Comparison of ENCODE assay signal across 27 cellular contexts in the genomic region with DNA sequence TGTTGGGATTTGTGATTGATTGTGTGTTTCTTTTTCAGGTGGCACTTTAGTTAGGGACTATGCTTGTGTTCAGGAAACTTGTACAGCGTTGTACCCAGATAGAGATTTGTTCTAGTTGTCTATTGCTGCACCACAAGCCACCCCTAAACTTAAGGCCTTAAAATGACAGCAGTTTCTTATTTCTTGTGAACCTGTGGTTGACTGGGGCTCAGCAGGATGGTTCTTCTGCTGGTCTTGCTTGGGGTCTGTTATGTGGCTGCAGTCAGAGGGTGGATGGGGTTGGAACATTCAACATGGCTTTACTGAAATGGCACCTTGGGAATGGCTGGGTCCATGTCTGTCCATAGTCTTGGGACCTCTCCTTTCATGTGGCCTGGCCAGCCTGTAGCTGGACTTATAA. TPM values are rescaled to one million over a fixed set of nuclear protein-coding genes. Genes with fewer than 3 reads are reported as not detected.
DNase-seq lines count a peak whose midpoint lies in the region; ATAC-seq, FAIRE-seq and TF ChIP-seq lines count a peak whose summit lies in the region.
"Had no signal": no experiment of that assay in that cellular context is flagged by ENCODE, and none has a peak within 500 bp of the region (broad histone marks: within the 10 kb centered on the region; RNA-seq: fewer than 3 reads in every experiment).

No MANE protein-coding gene starts in this region.

- H3K9me3 Mint-ChIP-seq in stimulated activated naive B cell treated with anti-CD40 and anti-IgM and Interleukin-4, amounts not matched to agents 10 μg/mL and 1 μg/mL and 100 μg/mL, for 72 hours, result peaks cover 0 to 2% of the 10 kb centered on the region in 2 donors

- H3K27ac ChIP-seq in A549, result no peak overlapping the region; a peak in 1 of 6 replicates
- H3K27ac ChIP-seq in HEK293 (ENCODE audit: extremely low read depth, low read depth, low read length), result no peak overlapping the region
- peak overlapping the region; percentile 94 for H3K27ac ChIP-seq in hepatocyte
- H3K27ac ChIP-seq: 22Rv1, HL-60, SJCRH30 had no signal

- H3K4me1 ChIP-seq in A549, result peaks cover 49% of the 10 kb centered on the region
- H3K4me1 ChIP-seq in HEK293 (ENCODE audit: control insufficient read depth, insufficient read depth, low read length), result peaks cover 15% of the 10 kb centered on the region
- peaks cover 65% of the 10 kb centered on the region for H3K4me1 ChIP-seq in hepatocyte (ENCODE audit: insufficient read depth)

- TF ChIP-seq EP300 in A549 (IDR thresholded peaks at IDR 0.05), result no peak

- H3K79me2 ChIP-seq in hepatocyte, result peaks cover 68% of the 10 kb centered on the region

- TF ChIP-seq POLR2A in A549 (IDR thresholded peaks at IDR 0.05; ENCODE audit: low read length), result no peak

- FAIRE-seq in A549 (lab: Jason Lieb, UNC), result peak; percentile 67
- FAIRE-seq: G401.6, RCC 7860 had no signal

- no peak overlapping the region for H3K4me3 Mint-ChIP-seq in stimulated activated naive B cell treated with anti-CD40 and anti-IgM and Interleukin-4, amounts not matched to agents 10 μg/mL and 1 μg/mL and 100 μg/mL, for 72 hours
- H3K4me3 Mint-ChIP-seq: CD4-positive, CD25-positive, alpha-beta regulatory T cell; HFFc6 had no signal

- H3K4me3 ChIP-seq in A549 (no peak overlapping the region), HEK293 (ENCODE audit: low read depth, low read length) (no peak overlapping the region), hepatocyte (no peak overlapping the region)
- H3K4me3 ChIP-seq: SJCRH30 had no signal

- peaks cover 46% of the 10 kb centered on the region for H3K9me3 ChIP-seq in A549
- H3K9me3 ChIP-seq in HEK293 (ENCODE audit: control insufficient read depth, insufficient read depth, low read depth, low read length), result peaks cover 17% of the 10 kb centered on the region
- peaks cover 4% of the 10 kb centered on the region for H3K9me3 ChIP-seq in hepatocyte (ENCODE audit: low read depth)

- no peaks in the 10 kb centered on the region for H4K20me1 ChIP-seq in hepatocyte (ENCODE audit: insufficient read depth, poor library complexity, severe bottlenecking)

- no peak for TF ChIP-seq RAD21 in A549 (conservative IDR thresholded peaks at IDR 0.05 in 1 of 2, IDR thresholded peaks at IDR 0.05 in 1 of 2)

- peak overlapping the region; percentile 14 for H3K27ac Mint-ChIP-seq in stimulated activated naive B cell treated with anti-CD40 and anti-IgM and Interleukin-4, amounts not matched to agents 10 μg/mL and 1 μg/mL and 100 μg/mL, for 72 hours
- H3K27ac Mint-ChIP-seq: CD4-positive, CD25-positive, alpha-beta regulatory T cell; HFFc6 had no signal

- TF ChIP-seq CTCF in A549 (IDR thresholded peaks at IDR 0.05), result no peak
- TF ChIP-seq CTCF in HEK293 (tag by site-specific recombination; IDR thresholded peaks at IDR 0.05), result no peak
- TF ChIP-seq CTCF in hepatocyte (IDR thresholded peaks at IDR 0.05; ENCODE audit: poor library complexity), result no peak

- DNase-seq in A549 (ENCODE audit: low read depth in 1 of 2, low spot score in 1 of 2) (no peak), hepatocyte (ENCODE audit: low spot score) (no peak), HK-2 (ENCODE audit: unreplicated experiment) (no peak), GDM1 (lab: John Stamatoyannopoulos, UW) (no peak), AG08395 (ENCODE audit: low spot score) (no peak)
- DNase-seq in stimulated activated naive B cell treated with anti-CD40 and anti-IgM and Interleukin-4, amounts not matched to agents 10 μg/mL and 1 μg/mL and 100 μg/mL, for 72 hours, result no peak
- DNase-seq in effector CD4-positive, alpha-beta T cell, result no peak
- DNase-seq: CD4-positive, CD25-positive, alpha-beta regulatory T cell; H7; HFFc6; KG1; NCI-H1092; NCI-H1436; NCI-H1930; NCI-H2227 treated with DMSO at 0.1 percent for 48 hours; NCI-H748 treated with DMSO at 0.1 percent for 48 hours; NK-92 treated with Interleukin-12 subunit alpha and Interleukin-12 subunit beta, amount 100 ng/mL, for 24 hours; SJCRH30; T-helper 1 cell had no signal

- H3K4me2 ChIP-seq in A549, result no peak overlapping the region
- H3K4me2 ChIP-seq in hepatocyte, result no peak overlapping the region

- H3K27me3 Mint-ChIP-seq in stimulated activated naive B cell treated with anti-CD40 and anti-IgM and Interleukin-4, amounts not matched to agents 10 μg/mL and 1 μg/mL and 100 μg/mL, for 72 hours, result no peaks in the 10 kb centered on the region
- H3K27me3 Mint-ChIP-seq: CD4-positive, CD25-positive, alpha-beta regulatory T cell had no signal

- CTCF ChIA-PET in A549 (lab: Yijun Ruan, JAX), result no interaction called here
- CTCF ChIA-PET in HEK293 (lab: Yijun Ruan, JAX), result no interaction called here

- peaks cover 5 to 25% of the 10 kb centered on the region in 2 experiments for H3K36me3 ChIP-seq in HEK293 (ENCODE audit: control insufficient read depth in 2 of 2, insufficient read depth in 1 of 2, low read length in 2 of 2)
- H3K36me3 ChIP-seq in hepatocyte (replicated peaks; ENCODE audit: insufficient read depth, low read depth), result no peaks in the 10 kb centered on the region

- POLR2A ChIA-PET in A549 (lab: Yijun Ruan, JAX), result no interaction called here
- POLR2A ChIA-PET in HEK293 (lab: Yijun Ruan, JAX), result no interaction called here

- no peak for ATAC-seq in A549
- no peak for ATAC-seq in stimulated activated naive B cell treated with anti-CD40 and anti-IgM and Interleukin-4, amounts not matched to agents 10 μg/mL and 1 μg/mL and 100 μg/mL, for 72 hours (replicated peaks)

- H3K4me1 Mint-ChIP-seq in stimulated activated naive B cell treated with anti-CD40 and anti-IgM and Interleukin-4, amounts not matched to agents 10 μg/mL and 1 μg/mL and 100 μg/mL, for 72 hours, result peaks cover 42 to 67% of the 10 kb centered on the region in 2 donors

- no peaks in the 10 kb centered on the region for H3K9me2 ChIP-seq in hepatocyte (replicated peaks; ENCODE audit: insufficient read depth)

- no peaks in the 10 kb centered on the region for H3K27me3 ChIP-seq in hepatocyte
- H3K27me3 ChIP-seq: SJCRH30 had no signal

- no peak overlapping the region for H2AFZ ChIP-seq in hepatocyte

- WGBS in A549 (ENCODE audit: missing lambda C conversion rate), result 2% methylated on average over 1 of the region's 1 CpG
- WGBS in hepatocyte (ENCODE audit: low lambda C conversion rate, missing lambda C conversion rate), result 93% methylated on average over 1 of the region's 1 CpG

- peaks cover 36 to 60% of the 10 kb centered on the region in 2 donors for H3K36me3 Mint-ChIP-seq in stimulated activated naive B cell treated with anti-CD40 and anti-IgM and Interleukin-4, amounts not matched to agents 10 μg/mL and 1 μg/mL and 100 μg/mL, for 72 hours

TF ChIP-seq in A549, 52 proteins besides CTCF, POLR2A, EP300 and RAD21 (continues in another document):
- no peak for TF ChIP-seq HDAC2 (IDR thresholded peaks at IDR 0.05)
- TF ChIP-seq KDM5A (IDR thresholded peaks at IDR 0.05), result no peak
- no peak for TF ChIP-seq MYC (IDR thresholded peaks at IDR 0.05; ENCODE audit: borderline replicate concordance, low read length)
- no peak for TF ChIP-seq PHF8 (IDR thresholded peaks at IDR 0.05; ENCODE audit: borderline replicate concordance, low read depth)
- TF ChIP-seq EHF (CRISPR knock-in tag; IDR thresholded peaks at IDR 0.05), result no peak

TF ChIP-seq in HEK293, 187 proteins besides CTCF, POLR2A, EP300 and RAD21 (continues in another document):
- TF ChIP-seq ZSCAN16 (tag by site-specific recombination; IDR thresholded peaks at IDR 0.05), result no peak
- no peak for TF ChIP-seq ZNF555 (tag by site-specific recombination; conservative IDR thresholded peaks at IDR 0.05)
- TF ChIP-seq TCF7L2 (IDR thresholded peaks at IDR 0.05; ENCODE audit: borderline replicate concordance, low read depth, low read length), result no peak
- TF ChIP-seq ZNF112 (tag by site-specific recombination; IDR thresholded peaks at IDR 0.05), result 0 out of 2 replicates have a peak, but pooled peaks have one; percentile 7
- no peak for TF ChIP-seq ZNF560 (tag by site-specific recombination; IDR thresholded peaks at IDR 0.05; ENCODE audit: borderline replicate concordance)
- TF ChIP-seq, protein P1, sequence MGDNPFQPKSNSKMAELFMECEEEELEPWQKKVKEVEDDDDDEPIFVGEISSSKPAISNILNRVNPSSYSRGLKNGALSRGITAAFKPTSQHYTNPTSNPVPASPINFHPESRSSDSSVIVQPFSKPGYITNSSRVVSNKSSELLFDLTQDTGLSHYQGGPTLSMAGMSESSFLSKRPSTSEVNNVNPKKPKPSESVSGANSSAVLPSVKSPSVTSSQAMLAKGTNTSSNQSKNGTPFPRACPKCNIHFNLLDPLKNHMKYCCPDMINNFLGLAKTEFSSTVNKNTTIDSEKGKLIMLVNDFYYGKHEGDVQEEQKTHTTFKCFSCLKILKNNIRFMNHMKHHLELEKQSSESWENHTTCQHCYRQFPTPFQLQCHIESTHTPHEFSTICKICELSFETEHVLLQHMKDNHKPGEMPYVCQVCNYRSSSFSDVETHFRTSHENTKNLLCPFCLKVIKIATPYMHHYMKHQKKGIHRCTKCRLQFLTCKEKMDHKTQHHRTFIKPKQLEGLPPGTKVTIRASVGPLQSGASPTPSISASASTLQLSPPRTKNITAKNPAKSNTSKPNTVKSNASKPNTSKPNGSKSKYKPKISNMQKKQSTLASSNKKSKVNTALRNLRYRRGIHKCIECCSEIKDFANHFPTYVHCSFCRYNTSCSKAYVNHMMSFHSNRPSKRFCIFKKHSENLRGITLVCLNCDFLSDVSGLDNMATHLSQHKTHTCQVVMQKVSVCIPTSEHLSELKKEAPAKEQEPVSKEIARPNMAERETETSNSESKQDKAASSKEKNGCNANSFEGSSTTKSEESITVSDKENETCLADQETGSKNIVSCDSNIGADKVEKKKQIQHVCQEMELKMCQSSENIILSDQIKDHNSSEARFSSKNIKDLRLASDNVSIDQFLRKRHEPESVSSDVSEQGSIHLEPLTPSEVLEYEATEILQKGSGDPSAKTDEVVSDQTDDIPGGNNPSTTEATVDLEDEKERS (tag by site-specific recombination; IDR thresholded peaks at IDR 0.05), result 0 out of 2 replicates have a peak, but pooled peaks have one; percentile 65
- peak; percentile 47; the same call in 1 of the 2 replicates for TF ChIP-seq TRIM28 (IDR thresholded peaks at IDR 0.05; ENCODE audit: borderline replicate concordance, low read length)

RNA-seq across cellular contexts. Expression of a gene that starts 28.3 kb away (rescaled TPM):
- polyA plus RNA-seq in A549 (2011; rRNA removed) (28.9 and 47.8 TPM in 2 replicates), A549 (2017; fragmentation: RNase III; extraction: RNeasy Plus Mini Kit Qiagen cat#74134 plus additional on column Dnase treatment) (50.6 to 55.4 TPM (median 53.9 TPM) in 3 replicates), hepatocyte (13.7 and 15.6 TPM in 2 replicates)
- 27.9 and 36.2 TPM in 2 replicates for polyA plus RNA-seq in A549 (2012; cell fraction: cytosol; rRNA removed)
- 73.6 and 96.7 TPM in 2 replicates for polyA plus RNA-seq in A549 (2012; cell fraction: nucleus; rRNA removed)
- polyA minus RNA-seq in A549 (2011; rRNA and poly(A)+ RNA removed), result 156 and 168 TPM in 2 replicates
- total RNA-seq in hepatocyte, result 14.2 and 23.3 TPM in 2 replicates

RNA-seq across cellular contexts. Expression of a gene that starts 28.9 kb away (rescaled TPM):
- not detected in 2 replicates for polyA plus RNA-seq in A549 (2011; rRNA removed)
- not detected in 2 replicates for polyA plus RNA-seq in A549 (2012; cell fraction: cytosol; rRNA removed)
- not detected in 2 replicates for polyA plus RNA-seq in A549 (2012; cell fraction: nucleus; rRNA removed)
- not detected in 3 replicates for polyA plus RNA-seq in A549 (2017; fragmentation: RNase III; extraction: RNeasy Plus Mini Kit Qiagen cat#74134 plus additional on column Dnase treatment)
- polyA minus RNA-seq in A549 (2011; rRNA and poly(A)+ RNA removed), result not detected in 2 replicates
- total RNA-seq in hepatocyte, result not detected in 2 replicates
- polyA plus RNA-seq in hepatocyte, result 0.11 TPM in 1 of 2 replicates, not detected in the other
- total RNA-seq: CD4-positive, CD25-positive, alpha-beta regulatory T cell; Daoy; H7; HFFc6; HT-29; SJCRH30 had no signal
- polyA plus RNA-seq: AG04450; CD4-positive, CD25-positive, alpha-beta regulatory T cell had no signal
